10 cellular contexts compared by ENCODE assay signal in the genomic region with DNA sequence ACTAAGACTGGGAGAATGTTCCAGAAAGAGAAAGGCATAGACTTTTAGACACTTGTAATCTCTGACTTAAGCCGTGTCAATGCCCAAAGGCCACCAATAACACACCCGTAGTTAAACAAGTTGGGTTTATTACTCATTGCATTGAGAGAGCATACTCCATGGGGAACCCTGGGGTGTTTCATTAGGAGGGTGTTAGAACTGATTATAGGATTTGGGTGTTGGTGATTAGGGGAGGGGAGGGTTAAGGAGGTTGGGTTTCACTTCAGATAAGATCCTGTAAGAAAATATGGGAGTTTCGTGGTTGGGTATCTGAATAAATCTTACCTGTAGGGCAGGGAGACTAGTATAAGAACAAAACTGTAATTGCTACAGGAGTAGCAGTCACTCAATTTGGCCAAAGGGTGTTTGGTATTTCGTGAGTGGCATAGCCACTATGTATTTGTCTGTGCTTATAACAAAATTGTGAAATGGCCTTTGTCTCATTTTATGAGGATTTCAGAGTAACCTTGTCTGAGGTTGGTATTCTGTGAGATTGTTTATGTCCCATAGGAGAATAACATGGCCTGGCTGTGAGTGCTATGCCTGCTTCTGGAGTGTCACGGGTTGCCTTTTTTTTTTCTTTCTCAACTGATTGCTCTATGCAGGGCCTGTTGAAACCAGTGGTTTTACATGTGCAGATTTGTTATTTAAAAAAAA. TPM values are rescaled to one million over a fixed set of nuclear protein-coding genes. Genes with fewer than 3 reads are reported as not detected.
A peak's percentile ranks its signal among the peaks of the same experiment; 100 is the strongest.
DNase-seq lines count a peak whose midpoint lies in the region; ATAC-seq, FAIRE-seq and TF ChIP-seq lines count a peak whose summit lies in the region.
"Had no signal": no experiment of that assay in that cellular context is flagged by ENCODE, and none has a peak within 500 bp of the region (broad histone marks: within the 10 kb centered on the region; RNA-seq: fewer than 3 reads in every experiment).

No MANE protein-coding gene starts in this region.

- peak overlapping the region; percentile 19 for H3K4me3 Mint-ChIP-seq in natural killer cell treated with Interleukin-12 subunit alpha and Interleukin-12 subunit beta and Interleukin-15 and Interleukin-18, amount 100 ng/mL, for 72 hours
- H3K4me3 Mint-ChIP-seq in natural killer cell (no peak overlapping the region), T-cell (peak overlapping the region in 2 of 3 donors; percentile 57 to 83)
- peak overlapping the region in 3 of 8 donors; percentile 17 to 61 (median 38) for H3K4me3 Mint-ChIP-seq in CD4-positive, alpha-beta memory T cell
- H3K4me3 Mint-ChIP-seq: B cell had no signal

- H3K4me1 ChIP-seq in kidney (ENCODE audit: control insufficient read depth in 1 of 2, insufficient read depth in 1 of 2, low read depth in 1 of 2, low read length in 2 of 2) (peaks cover 0 to 7% of the 10 kb centered on the region in 2 donors), vagina (peaks cover 42% of the 10 kb centered on the region), left ventricle myocardium inferior (peaks cover 35% of the 10 kb centered on the region)
- peaks cover 24% of the 10 kb centered on the region for H3K4me1 ChIP-seq in CD4-positive, alpha-beta memory T cell (ENCODE audit: insufficient read depth, low read length)

- H3K27me3 ChIP-seq in vagina, result no peaks in the 10 kb centered on the region
- no peaks in the 10 kb centered on the region for H3K27me3 ChIP-seq in CD4-positive, alpha-beta memory T cell (ENCODE audit: insufficient read depth, low read length)
- H3K27me3 ChIP-seq in left ventricle myocardium inferior (ENCODE audit: low read depth), result no peaks in the 10 kb centered on the region

- H3K4me3 ChIP-seq in kidney (ENCODE audit: low read length in 2 of 2) (no peak overlapping the region), vagina (no peak overlapping the region), left ventricle myocardium inferior (no peak overlapping the region)
- no peak overlapping the region for H3K4me3 ChIP-seq in CD4-positive, alpha-beta memory T cell (ENCODE audit: low read length in 2 of 2)
- H3K4me3 ChIP-seq: coronary artery had no signal

- no peaks in the 10 kb centered on the region for H3K36me3 Mint-ChIP-seq in natural killer cell treated with Interleukin-12 subunit alpha and Interleukin-12 subunit beta and Interleukin-15 and Interleukin-18, amount 100 ng/mL, for 72 hours
- no peaks in the 10 kb centered on the region for H3K36me3 Mint-ChIP-seq in natural killer cell
- peaks cover 12% of the 10 kb centered on the region for H3K36me3 Mint-ChIP-seq in T-cell
- peaks cover 0 to 7% of the 10 kb centered on the region in 2 donors for H3K36me3 Mint-ChIP-seq in CD4-positive, alpha-beta memory T cell

- DNase-seq in natural killer cell treated with Interleukin-12 subunit alpha and Interleukin-12 subunit beta and Interleukin-15 and Interleukin-18, amount 100 ng/mL, for 72 hours (ENCODE audit: low spot score), result no peak
- no peak for DNase-seq in natural killer cell
- DNase-seq in T-cell, result no peak
- DNase-seq in kidney, result no peak
- no peak for DNase-seq in vagina (ENCODE audit: extremely low spot score in 2 of 2)
- DNase-seq in SIG-M5 treated with dmso at 0.1 percent for 504 hours (lab: John Stamatoyannopoulos, UW; ENCODE audit: unreplicated experiment), result no peak
- no peak for DNase-seq in CD4-positive, alpha-beta memory T cell
- no peak for DNase-seq in left ventricle myocardium inferior

- TF ChIP-seq CTCF in natural killer cell (IDR thresholded peaks at IDR 0.05) (no peak), kidney (IDR thresholded peaks at IDR 0.05; ENCODE audit: borderline replicate concordance, extremely low read depth, insufficient read depth) (no peak), vagina (IDR thresholded peaks at IDR 0.05) (no peak), left ventricle myocardium inferior (IDR thresholded peaks at IDR 0.05; ENCODE audit: borderline replicate concordance) (no peak)

- H3K27ac ChIP-seq in kidney (ENCODE audit: low read depth in 2 of 2, low read length in 2 of 2) (peak overlapping the region; percentile 23 to 54), vagina (peak overlapping the region; percentile 54), left ventricle myocardium inferior (replicated peaks) (no peak overlapping the region)
- H3K27ac ChIP-seq in CD4-positive, alpha-beta memory T cell (ENCODE audit: low read depth, low read length), result no peak overlapping the region
- H3K27ac ChIP-seq: coronary artery had no signal

- TF ChIP-seq POLR2A in vagina (IDR thresholded peaks at IDR 0.05), result no peak

- no peak overlapping the region for H3K9ac ChIP-seq in kidney (ENCODE audit: low read length in 2 of 2)

- CTCF ChIA-PET in T-cell (lab: Charles Lee), result no interaction called here
- CTCF ChIA-PET in CD4-positive, alpha-beta memory T cell (lab: Charles Lee; ENCODE audit: partially characterized antibody), result no interaction called here

- FAIRE-seq in kidney (lab: Jason Lieb, UNC), result no peak

- peak overlapping the region in 1 of 2 donors; percentile 16 for H3K27ac Mint-ChIP-seq in natural killer cell treated with Interleukin-12 subunit alpha and Interleukin-12 subunit beta and Interleukin-15 and Interleukin-18, amount 100 ng/mL, for 72 hours
- no peak overlapping the region for H3K27ac Mint-ChIP-seq in natural killer cell
- H3K27ac Mint-ChIP-seq in T-cell, result no peak overlapping the region
- no peak overlapping the region for H3K27ac Mint-ChIP-seq in CD4-positive, alpha-beta memory T cell
- H3K27ac Mint-ChIP-seq: B cell had no signal

- no peaks in the 10 kb centered on the region for H3K36me3 ChIP-seq in kidney (ENCODE audit: control insufficient read depth in 1 of 2, insufficient read depth in 2 of 2, low read length in 2 of 2)
- H3K36me3 ChIP-seq in vagina, result no peaks in the 10 kb centered on the region
- H3K36me3 ChIP-seq in CD4-positive, alpha-beta memory T cell (ENCODE audit: insufficient read depth, low read length), result no peaks in the 10 kb centered on the region
- no peaks in the 10 kb centered on the region for H3K36me3 ChIP-seq in left ventricle myocardium inferior

- H3K27me3 Mint-ChIP-seq in natural killer cell treated with Interleukin-12 subunit alpha and Interleukin-12 subunit beta and Interleukin-15 and Interleukin-18, amount 100 ng/mL, for 72 hours, result no peaks in the 10 kb centered on the region
- H3K27me3 Mint-ChIP-seq in natural killer cell (ENCODE audit: low read depth in 2 of 2), result no peaks in the 10 kb centered on the region
- H3K27me3 Mint-ChIP-seq in T-cell, result no peaks in the 10 kb centered on the region
- no peaks in the 10 kb centered on the region for H3K27me3 Mint-ChIP-seq in CD4-positive, alpha-beta memory T cell
- H3K27me3 Mint-ChIP-seq: B cell had no signal

- ATAC-seq in natural killer cell treated with Interleukin-12 subunit alpha and Interleukin-12 subunit beta and Interleukin-15 and Interleukin-18, amount 100 ng/mL, for 72 hours, result no peak
- ATAC-seq in natural killer cell, result no peak
- ATAC-seq in T-cell (replicated peaks in 1 of 4), result no peak

- POLR2A ChIA-PET in T-cell (lab: Charles Lee), result no interaction called here
- POLR2A ChIA-PET in CD4-positive, alpha-beta memory T cell (lab: Charles Lee; ENCODE audit: partially characterized antibody), result no interaction called here

- H3K4me1 Mint-ChIP-seq in natural killer cell treated with Interleukin-12 subunit alpha and Interleukin-12 subunit beta and Interleukin-15 and Interleukin-18, amount 100 ng/mL, for 72 hours (ENCODE audit: low read depth in 2 of 2), result peaks cover 31 to 33% of the 10 kb centered on the region in 2 donors
- H3K4me1 Mint-ChIP-seq in natural killer cell, result peaks cover 28 to 33% of the 10 kb centered on the region in 2 donors
- peaks cover 42 to 52% (median 45%) of the 10 kb centered on the region in 3 donors for H3K4me1 Mint-ChIP-seq in T-cell
- peaks cover 29 to 43% (median 34%) of the 10 kb centered on the region in 4 donors for H3K4me1 Mint-ChIP-seq in CD4-positive, alpha-beta memory T cell

- intact Hi-C loops in natural killer cell (cut with micrococcal nuclease) (no loop called here), kidney (cut with DNase I) (no loop called here), vagina (cut with DNase I) (no loop called here), left ventricle myocardium inferior (cut with micrococcal nuclease) (no loop called here)
- intact Hi-C loops in CD4-positive, alpha-beta memory T cell (cut with micrococcal nuclease), result loop anchor here (5.0 kb wide), 1 partner anchor 79 kb away; the partner anchor contains the start of gene INTS14

- H3K9me3 Mint-ChIP-seq in natural killer cell treated with Interleukin-12 subunit alpha and Interleukin-12 subunit beta and Interleukin-15 and Interleukin-18, amount 100 ng/mL, for 72 hours, result no peaks in the 10 kb centered on the region
- H3K9me3 Mint-ChIP-seq in natural killer cell (no peaks in the 10 kb centered on the region), T-cell (no peaks in the 10 kb centered on the region)
- H3K9me3 Mint-ChIP-seq in CD4-positive, alpha-beta memory T cell, result no peaks in the 10 kb centered on the region

- H3K9me3 ChIP-seq in kidney (ENCODE audit: control insufficient read depth in 1 of 2, low read length in 2 of 2), result no peaks in the 10 kb centered on the region
- no peaks in the 10 kb centered on the region for H3K9me3 ChIP-seq in vagina
- H3K9me3 ChIP-seq in CD4-positive, alpha-beta memory T cell (ENCODE audit: control insufficient read depth in 1 of 2, low read length in 2 of 2), result no peaks in the 10 kb centered on the region
- no peaks in the 10 kb centered on the region for H3K9me3 ChIP-seq in left ventricle myocardium inferior (replicated peaks)

RNA-seq across cellular contexts. Expression of gene HACD3, which starts 2.9 kb away (rescaled TPM):
- total RNA-seq in natural killer cell treated with Interleukin-12 subunit alpha and Interleukin-12 subunit beta and Interleukin-15 and Interleukin-18, amount 100 ng/mL, for 72 hours, result 10 to 100 TPM; 39.3 to 49.6 TPM
- total RNA-seq in natural killer cell (10 to 100 TPM; 13.5 to 24.7 (median 15.1) TPM), T-cell (10 to 100 TPM; 16.3 to 24.1 (median 20.9) TPM), kidney (52.1 TPM), vagina (30.2 TPM), left ventricle myocardium inferior (8.9 TPM)
- 89.3 TPM for polyA plus RNA-seq in kidney (ENCODE audit: insufficient read depth, low read depth, low replicate concordance)
- 10 to 100 TPM; 23.1 to 23.8 TPM for total RNA-seq in CD4-positive, alpha-beta memory T cell
- polyA plus RNA-seq in CD4-positive, alpha-beta memory T cell, result 10 to 100 TPM; 35.6 to 35.9 TPM

RNA-seq across cellular contexts. Expression of gene DPP8, which starts 15.7 kb away (rescaled TPM):
- total RNA-seq in natural killer cell treated with Interleukin-12 subunit alpha and Interleukin-12 subunit beta and Interleukin-15 and Interleukin-18, amount 100 ng/mL, for 72 hours, result 10 to 100 TPM; 46.4 to 48.5 TPM
- total RNA-seq in natural killer cell, result 10 to 100 TPM; 51.7 to 64.8 (median 62.4) TPM
- 10 to 100 TPM; 43.9 to 56.5 (median 49.9) TPM for total RNA-seq in T-cell
- 38.6 TPM for total RNA-seq in kidney
- polyA plus RNA-seq in kidney (ENCODE audit: insufficient read depth, low read depth, low replicate concordance), result 8.2 TPM
- 28.2 TPM for total RNA-seq in vagina
- total RNA-seq in CD4-positive, alpha-beta memory T cell, result 10 to 100 TPM; 54.0 to 58.6 TPM
- polyA plus RNA-seq in CD4-positive, alpha-beta memory T cell, result 10 to 100 TPM; 39.2 to 51.6 TPM
- total RNA-seq in left ventricle myocardium inferior, result 39.9 TPM

Comparison
In these comparisons a context has a peak if more than half of its experiments do, and no peak if none do; other contexts are left out.
1. H3K27ac ChIP-seq: peak in kidney (2 of 2) and vagina (single experiment); none in CD4-positive, alpha-beta memory T cell (single experiment) and left ventricle myocardium inferior (single experiment).